9 cellular contexts compared by ENCODE assay signal in the genomic region with DNA sequence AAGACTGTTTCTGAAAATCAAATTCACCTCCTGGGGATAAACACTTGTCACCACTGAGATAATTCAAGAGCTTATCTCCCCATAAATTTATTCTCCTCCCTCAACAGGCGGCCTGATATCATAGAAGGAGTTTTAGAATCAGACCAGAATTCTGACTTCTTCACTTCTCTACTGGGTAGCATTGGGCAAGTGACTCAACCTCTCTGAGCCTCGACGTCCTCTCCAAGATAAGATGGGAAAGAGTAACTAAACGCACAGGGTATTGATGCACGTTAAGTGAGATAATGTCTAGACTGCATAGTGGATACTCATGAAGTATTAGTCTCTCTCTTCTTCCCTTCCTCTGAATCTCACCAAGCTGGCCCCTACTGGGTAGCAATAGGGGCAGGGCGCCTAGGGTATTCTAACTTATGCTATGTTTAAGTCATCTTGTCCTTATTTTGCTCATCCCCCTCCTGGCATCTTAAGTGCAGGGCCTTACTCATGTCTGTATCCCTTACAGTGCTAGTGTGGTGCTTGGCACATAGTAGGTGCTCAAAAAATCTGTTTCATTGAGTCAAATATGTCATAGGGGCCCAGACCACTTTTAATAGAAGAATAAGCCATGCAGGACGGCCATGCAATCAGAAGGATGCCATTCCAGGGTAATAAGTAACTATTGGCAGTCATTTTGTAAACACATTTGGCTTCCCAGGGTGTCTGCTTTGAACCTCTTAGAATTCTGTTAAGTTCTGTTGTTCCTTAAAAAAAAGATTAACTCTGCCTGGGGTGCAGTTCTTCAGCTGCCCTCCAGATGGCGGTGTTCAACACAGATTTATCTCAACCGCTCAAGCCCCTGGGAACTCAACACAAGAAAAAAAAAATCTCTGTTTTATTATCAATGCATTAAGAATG.
A peak's percentile ranks its signal among the peaks of the same experiment; 100 is the strongest.
DNase-seq lines count a peak whose midpoint lies in the region; ATAC-seq, FAIRE-seq and TF ChIP-seq lines count a peak whose summit lies in the region.
"Had no signal": no experiment of that assay in that cellular context is flagged by ENCODE, and none has a peak within 500 bp of the region (broad histone marks: within the 10 kb centered on the region; RNA-seq: fewer than 3 reads in every experiment).

No MANE protein-coding gene starts in this region.

- H3K27me3 ChIP-seq in BE2C, result no peaks in the 10 kb centered on the region
- H3K27me3 ChIP-seq in psoas muscle (ENCODE audit: insufficient read depth in 3 of 3, low read length in 2 of 3), result no peaks in the 10 kb centered on the region

- H3K36me3 ChIP-seq in BE2C, result no peaks in the 10 kb centered on the region
- no peaks in the 10 kb centered on the region for H3K36me3 ChIP-seq in psoas muscle (ENCODE audit: insufficient read depth in 1 of 2, low read depth in 1 of 2)
- H3K36me3 ChIP-seq: SJSA1 had no signal

- peak; percentile 20 for FAIRE-seq in GM12891 (lab: Jason Lieb, UNC)

- no peaks in the 10 kb centered on the region for H3K9me3 Mint-ChIP-seq in activated T-cell treated with anti-CD3 and anti-CD28 coated beads, Interleukin-2, amount 50 U/mL, for 72 hours
- H3K9me3 Mint-ChIP-seq in glutamatergic neuron (ENCODE audit: unreplicated experiment), result no peaks in the 10 kb centered on the region

- H3K36me3 Mint-ChIP-seq in activated T-cell treated with anti-CD3 and anti-CD28 coated beads, Interleukin-2, amount 50 U/mL, for 72 hours (ENCODE audit: insufficient read depth in 2 of 2), result no peaks in the 10 kb centered on the region
- H3K36me3 Mint-ChIP-seq in glutamatergic neuron (ENCODE audit: unreplicated experiment), result no peaks in the 10 kb centered on the region

- TF ChIP-seq CTCF in BE2C (IDR thresholded peaks at IDR 0.05; ENCODE audit: low read depth, low read length), result peak; percentile 95
- peak; percentile 100 for TF ChIP-seq CTCF in glutamatergic neuron (IDR thresholded peaks at IDR 0.05; ENCODE audit: partially characterized antibody, unreplicated experiment)
- peak; percentile 88 for TF ChIP-seq CTCF in psoas muscle (IDR thresholded peaks at IDR 0.05)

- H3K27ac ChIP-seq in psoas muscle, result no peak overlapping the region
- H3K27ac ChIP-seq: SJSA1 had no signal

- no peak for ATAC-seq in activated T-cell treated with anti-CD3 and anti-CD28 coated beads, Interleukin-2, amount 50 U/mL, for 72 hours (replicated peaks in 1 of 2)
- ATAC-seq in psoas muscle (peak in 1 of 4 donors; percentile 54), HG02981 (IDR thresholded peaks at IDR 0.05; ENCODE audit: unreplicated experiment) (no peak), GM18520 (IDR thresholded peaks at IDR 0.05; ENCODE audit: unreplicated experiment) (no peak)

- WGBS in psoas muscle, 3 donors, result 58 to 59% (median 59%) methylated on average over 9 of the region's 9 CpGs

- H3K4me3 ChIP-seq in BE2C (ENCODE audit: low read depth, low read length) (no peak overlapping the region), psoas muscle (no peak overlapping the region)
- H3K4me3 ChIP-seq: SJSA1 had no signal

- H3K27me3 Mint-ChIP-seq in activated T-cell treated with anti-CD3 and anti-CD28 coated beads, Interleukin-2, amount 50 U/mL, for 72 hours (ENCODE audit: low read depth), result peaks cover 20% of the 10 kb centered on the region
- peaks cover 10% of the 10 kb centered on the region for H3K27me3 Mint-ChIP-seq in glutamatergic neuron (ENCODE audit: unreplicated experiment)

- H3K27ac Mint-ChIP-seq in activated T-cell treated with anti-CD3 and anti-CD28 coated beads, Interleukin-2, amount 50 U/mL, for 72 hours, result no peak overlapping the region
- no peak overlapping the region for H3K27ac Mint-ChIP-seq in glutamatergic neuron (ENCODE audit: unreplicated experiment)

- no peaks in the 10 kb centered on the region for H3K9me3 ChIP-seq in BE2C
- no peaks in the 10 kb centered on the region for H3K9me3 ChIP-seq in psoas muscle
- H3K9me3 ChIP-seq: SJSA1 had no signal

- intact Hi-C loops in psoas muscle (cut with DNase I), result loop anchor here (2.0 to 5.0 kb wide), 3 partner anchors 369 to 584 kb away; a partner anchor contains a TSS

- H3K4me1 ChIP-seq in BE2C (peaks cover 12% of the 10 kb centered on the region), psoas muscle (no peaks in the 10 kb centered on the region)
- H3K4me1 ChIP-seq: SJSA1 had no signal

- TF ChIP-seq POLR2A in GM12891 (IDR thresholded peaks at IDR 0.05; ENCODE audit: low read depth, low read length), result no peak

- DNase-seq in BE2C, result peak; percentile 49
- peak; percentile 24 for DNase-seq in GM12891 (ENCODE audit: insufficient read length, low spot score)
- peak; percentile 45 for DNase-seq in NCI-H345 (lab: John Stamatoyannopoulos, UW)
- DNase-seq in activated T-cell treated with anti-CD3 and anti-CD28 coated beads, Interleukin-2, amount 50 U/mL, for 72 hours, result peak; percentile 9 to 34
- DNase-seq in glutamatergic neuron, result peak; percentile 57
- DNase-seq in psoas muscle, result peak in 1 of 2 donors; percentile 21

- H3K4me3 Mint-ChIP-seq in activated T-cell treated with anti-CD3 and anti-CD28 coated beads, Interleukin-2, amount 50 U/mL, for 72 hours, result no peak overlapping the region
- no peak overlapping the region for H3K4me3 Mint-ChIP-seq in glutamatergic neuron (ENCODE audit: unreplicated experiment)

- H3K4me1 Mint-ChIP-seq in activated T-cell treated with anti-CD3 and anti-CD28 coated beads, Interleukin-2, amount 50 U/mL, for 72 hours (ENCODE audit: low read depth), result no peaks in the 10 kb centered on the region
- H3K4me1 Mint-ChIP-seq in glutamatergic neuron (ENCODE audit: low read depth, unreplicated experiment), result no peaks in the 10 kb centered on the region

TF ChIP-seq in GM12891, 5 proteins besides CTCF, POLR2A, EP300 and RAD21:
- no peak for TF ChIP-seq TAF1 (IDR thresholded peaks at IDR 0.05; ENCODE audit: low read depth, low read length)
- TF ChIP-seq POLR2AphosphoS5 (IDR thresholded peaks at IDR 0.05; ENCODE audit: low read depth, low read length), result no peak
- no peak for TF ChIP-seq POU2F2 (IDR thresholded peaks at IDR 0.05; ENCODE audit: low read depth, low read length)
- no peak for TF ChIP-seq PAX5 (IDR thresholded peaks at IDR 0.05; ENCODE audit: insufficient read depth, low read length, severe bottlenecking)
- no peak for TF ChIP-seq SPI1 (IDR thresholded peaks at IDR 0.05; ENCODE audit: low read depth, low read length)
